Comparison of ENCODE assay signal across 8 cellular contexts in the genomic region with DNA sequence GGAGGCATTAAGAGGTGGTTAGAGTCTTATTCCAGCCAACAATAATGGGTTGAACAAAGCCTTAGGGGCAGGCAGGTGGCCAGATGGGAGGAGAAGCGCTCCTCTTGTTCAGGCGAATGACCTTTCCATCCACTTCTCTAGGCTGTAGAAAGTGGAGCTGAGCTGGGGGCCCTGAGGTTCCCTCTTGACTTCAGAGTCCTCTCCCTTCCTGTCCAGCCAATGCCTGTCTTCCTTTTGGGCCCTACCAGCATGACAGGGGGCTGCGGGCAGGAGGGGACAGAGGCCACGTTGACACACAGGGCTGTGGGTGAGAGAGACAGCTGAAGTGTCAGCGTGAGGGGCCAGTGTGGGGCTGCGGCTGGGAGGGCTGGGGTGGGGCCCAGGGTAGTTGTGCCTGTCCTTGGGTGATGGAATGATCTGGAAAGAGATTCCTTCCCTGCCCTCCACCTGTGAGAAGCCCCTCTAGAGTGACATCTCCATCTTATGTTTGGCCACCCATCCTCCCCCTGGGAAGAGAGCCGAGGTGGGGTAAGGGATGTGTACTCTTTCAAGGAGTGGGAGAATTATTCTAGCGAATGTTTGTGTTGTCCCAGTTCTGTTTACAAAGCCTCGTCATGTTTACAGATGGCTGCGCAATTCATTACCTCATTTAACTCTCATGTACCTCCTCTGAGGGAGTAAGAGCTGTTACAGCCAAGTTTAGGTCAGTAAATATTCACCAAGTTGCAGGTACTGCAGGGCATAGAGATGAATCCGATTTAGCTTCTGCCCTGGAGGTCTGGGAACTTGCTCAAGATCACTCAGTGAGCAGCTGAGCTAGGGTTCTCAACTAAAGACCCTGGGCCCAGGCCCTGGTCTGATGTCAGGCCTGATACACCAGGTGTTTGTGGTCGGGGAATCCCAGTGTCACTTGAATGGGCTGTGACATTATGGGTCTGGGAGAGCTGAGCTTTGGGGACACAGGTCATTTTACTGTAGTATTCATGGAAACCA. TPM values are rescaled to one million over a fixed set of nuclear protein-coding genes. Genes with fewer than 3 reads are reported as not detected.
DNase-seq lines count a peak whose midpoint lies in the region; ATAC-seq, FAIRE-seq and TF ChIP-seq lines count a peak whose summit lies in the region.

No MANE protein-coding gene starts in this region.

- intact Hi-C loops in CD4-positive, alpha-beta T cell (cut with DNase I, micrococcal nuclease) = no loop called here
- intact Hi-C loops in posterior vena cava (cut with DNase I) = loop anchor here in 1 of 2 donors (5.0 kb wide), 1 partner anchor 791 kb away; no protein-coding TSS in a partner anchor

- H3K27ac Mint-ChIP-seq in IgD-negative memory B cell (peak overlapping the region in 2 of 3 donors; percentile 63 to 82), neural crest cell (ENCODE audit: unreplicated experiment) (no peak overlapping the region)
- no peak overlapping the region for H3K27ac Mint-ChIP-seq in CD4-positive, alpha-beta T cell

- ATAC-seq in CD4-positive, alpha-beta T cell (ENCODE audit: poor library complexity) = no peak
- no peak for ATAC-seq in GM18909 (IDR thresholded peaks at IDR 0.05; ENCODE audit: poor library complexity, unreplicated experiment)

- H4K91ac ChIP-seq in H1 (replicated peaks; ENCODE audit: insufficient read length, low read length) = no peak overlapping the region

- peaks cover 42 to 98% of the 10 kb centered on the region in 2 experiments for H3K79me2 ChIP-seq in H1 (ENCODE audit: control insufficient read depth in 1 of 2, insufficient read depth in 2 of 2, low read length in 2 of 2)

- H2BK20ac ChIP-seq in H1 (ENCODE audit: low read length) = no peak overlapping the region

- TF ChIP-seq CTCF in H1 (IDR thresholded peaks at IDR 0.05; ENCODE audit: control extremely low read depth in 1 of 3, insufficient read depth in 1 of 3, low read depth in 1 of 3, low read length in 3 of 3) (no peak), neural crest cell (conservative IDR thresholded peaks at IDR 0.05) (no peak)
- no peak for TF ChIP-seq CTCF in CD4-positive, alpha-beta T cell (IDR thresholded peaks at IDR 0.05)

- H3K9ac ChIP-seq in H1 (replicated peaks in 1 of 4; ENCODE audit: extremely low read depth in 1 of 4, low read depth in 3 of 4, low read length in 3 of 4) = no peak overlapping the region

- no peak for FAIRE-seq in H1 (lab: Jason Lieb, UNC)

- H3K36me3 Mint-ChIP-seq in IgD-negative memory B cell = no peaks in the 10 kb centered on the region
- H3K36me3 Mint-ChIP-seq in neural crest cell (ENCODE audit: low read depth) = no peaks in the 10 kb centered on the region
- no peaks in the 10 kb centered on the region for H3K36me3 Mint-ChIP-seq in CD4-positive, alpha-beta T cell (ENCODE audit: low read depth)

- no peak overlapping the region for H2BK12ac ChIP-seq in H1 (ENCODE audit: low read depth, low read length)

- no peak overlapping the region for H4K5ac ChIP-seq in H1 (ENCODE audit: insufficient read length, low read depth, low read length)

- peaks cover 22% of the 10 kb centered on the region for H3K79me1 ChIP-seq in H1 (ENCODE audit: low read depth, low read length)

- H3K4me1 Mint-ChIP-seq in IgD-negative memory B cell = peaks cover 8 to 19% (median 11%) of the 10 kb centered on the region in 3 donors
- peaks cover 45% of the 10 kb centered on the region for H3K4me1 Mint-ChIP-seq in neural crest cell
- peaks cover 15% of the 10 kb centered on the region for H3K4me1 Mint-ChIP-seq in CD4-positive, alpha-beta T cell (ENCODE audit: low read depth)

- H3K9me3 Mint-ChIP-seq in IgD-negative memory B cell (peaks cover 0 to 2% (median 0%) of the 10 kb centered on the region in 3 donors), neural crest cell (no peaks in the 10 kb centered on the region)
- H3K9me3 Mint-ChIP-seq in CD4-positive, alpha-beta T cell = no peaks in the 10 kb centered on the region

- H3K56ac ChIP-seq in H1 (replicated peaks; ENCODE audit: insufficient read length, low read depth, low read length) = no peak overlapping the region

- H3K14ac ChIP-seq in H1 (ENCODE audit: insufficient read length) = no peak overlapping the region

- peak overlapping the region in 1 of 4 experiments; percentile 94; a peak in 2 of 8 replicates for H3K4me3 ChIP-seq in H1 (ENCODE audit: extremely low read depth in 1 of 4, insufficient read depth in 2 of 4, low read depth in 3 of 4, low read length in 4 of 4)

- peaks cover 13% of the 10 kb centered on the region for H3K23me2 ChIP-seq in H1 (ENCODE audit: low read depth, low read length)

- no peak overlapping the region for H3K23ac ChIP-seq in H1 (ENCODE audit: insufficient read length)

- POLR2A ChIA-PET in H1 (lab: Charles Lee; ENCODE audit: partially characterized antibody) = interaction anchor here (0.6 to 38.1 kb wide), 8 partner anchors 12 to 262 kb away, joined by 3 to 708 read pairs (median 6); partner anchors contain the start of genes MIEN1, PGAP3, PNMT and TCAP
- POLR2A ChIA-PET in CD4-positive, alpha-beta T cell (lab: Charles Lee) = no interaction called here

- H2AK5ac ChIP-seq in H1 (ENCODE audit: low read depth, low read length) = no peak overlapping the region

- peaks cover 3 to 17% (median 9%) of the 10 kb centered on the region in 4 experiments; a peak in 7 of 8 replicates for H3K36me3 ChIP-seq in H1 (ENCODE audit: control insufficient read depth in 2 of 4, insufficient read depth in 4 of 4, low read length in 3 of 4)

- no peak for TF ChIP-seq POLR2A in H1 (IDR thresholded peaks at IDR 0.05; ENCODE audit: control extremely low read depth in 1 of 2, low read depth in 2 of 2, low read length in 2 of 2)

- H2AFZ ChIP-seq in H1 (ENCODE audit: low read length) = no peak overlapping the region

- H3K27me3 ChIP-seq in H1 (replicated peaks in 1 of 4; ENCODE audit: control insufficient read depth in 3 of 4, extremely low read depth in 1 of 4, insufficient read depth in 3 of 4, low read length in 3 of 4) = no peaks in the 10 kb centered on the region
- H3K27me3 ChIP-seq in CD4-positive, alpha-beta T cell (ENCODE audit: control insufficient read depth, insufficient read depth, low read length) = peaks cover 33% of the 10 kb centered on the region

- no peak overlapping the region for H2BK15ac ChIP-seq in H1 (ENCODE audit: low read length)

- H2BK120ac ChIP-seq in H1 (replicated peaks; ENCODE audit: low read depth, low read length) = no peak overlapping the region

- H3K4me3 Mint-ChIP-seq in IgD-negative memory B cell (no peak overlapping the region), neural crest cell (peak overlapping the region; percentile 64)
- H3K4me3 Mint-ChIP-seq in CD4-positive, alpha-beta T cell = no peak overlapping the region

- no peak for TF ChIP-seq EP300 in H1 (IDR thresholded peaks at IDR 0.05; ENCODE audit: borderline replicate concordance in 1 of 2, low read depth in 2 of 2, low read length in 2 of 2)

- peaks cover 30% of the 10 kb centered on the region for H3K27me3 Mint-ChIP-seq in IgD-negative memory B cell
- H3K27me3 Mint-ChIP-seq in neural crest cell (ENCODE audit: low read depth) = no peaks in the 10 kb centered on the region
- H3K27me3 Mint-ChIP-seq in CD4-positive, alpha-beta T cell = peaks cover 29% of the 10 kb centered on the region

- no peak for TF ChIP-seq RAD21 in H1 (IDR thresholded peaks at IDR 0.05 in 1 of 2, conservative IDR thresholded peaks at IDR 0.05 in 1 of 2; ENCODE audit: low read depth in 2 of 2, low read length in 2 of 2)

- H3K9me3 ChIP-seq in H1 (ENCODE audit: insufficient read depth in 2 of 2, low read depth in 1 of 2, low read length in 1 of 2) = no peaks in the 10 kb centered on the region
- H3K9me3 ChIP-seq in CD4-positive, alpha-beta T cell (ENCODE audit: control insufficient read depth, low read length) = no peaks in the 10 kb centered on the region

- peak overlapping the region; percentile 75; the same call in 1 of the 2 replicates for H2BK5ac ChIP-seq in H1 (ENCODE audit: low read depth, low read length)

- peaks cover 12 to 43% (median 27%) of the 10 kb centered on the region in 4 experiments for H3K4me1 ChIP-seq in H1 (replicated peaks in 1 of 4; ENCODE audit: control insufficient read depth in 3 of 4, insufficient read depth in 4 of 4, low read length in 3 of 4)

- WGBS in H1 (ENCODE audit: extremely low coverage in 1 of 2, insufficient coverage in 1 of 2, insufficient read length in 1 of 2, insufficient replicate concordance in 2 of 2, low coverage in 1 of 2, low lambda C conversion rate in 2 of 2, missing lambda C conversion rate in 1 of 2), 2 experiments = 85% methylated on average over 12 of the region's 12 CpGs; no CpG with 5 or more reads in 1 of the 2 experiments

- no peak overlapping the region for H4K8ac ChIP-seq in H1 (ENCODE audit: extremely low read depth, insufficient read depth, low read length)

- CTCF ChIA-PET in H1 (lab: Charles Lee; ENCODE audit: partially characterized antibody) = interaction anchor here (0.6 to 52.4 kb wide), 11 partner anchors 7 to 69 kb away, joined by 3 to 1885 read pairs (median 5); partner anchors contain the start of genes MIEN1, PPP1R1B and STARD3
- CTCF ChIA-PET in CD4-positive, alpha-beta T cell (lab: Charles Lee) = no interaction called here

- no peak overlapping the region for H3K4ac ChIP-seq in H1 (replicated peaks; ENCODE audit: insufficient read length, low read depth, low read length)

- no peak overlapping the region for H3K18ac ChIP-seq in H1 (ENCODE audit: extremely low read depth, low read length)

- no peak overlapping the region for H3K27ac ChIP-seq in H1 (ENCODE audit: low read depth, low read length)
- no peak overlapping the region for H3K27ac ChIP-seq in CD4-positive, alpha-beta T cell (ENCODE audit: low read depth, low read length)

- H4K20me1 ChIP-seq in H1 (replicated peaks in 1 of 2; ENCODE audit: control insufficient read depth in 1 of 2, insufficient read depth in 2 of 2, low read length in 2 of 2) = peaks cover 21 to 26% of the 10 kb centered on the region in 2 experiments

- DNase-seq in COLO668 (lab: John Stamatoyannopoulos, UW; ENCODE audit: unreplicated experiment) (peak; percentile 62), H1 (ENCODE audit: low read depth in 1 of 2, low spot score in 2 of 2) (no peak), neural crest cell (ENCODE audit: low read depth, low spot score) (no peak), posterior vena cava (ENCODE audit: low spot score) (no peak), NCI-H1694 treated with DMSO at 0.1 percent for 48 hours (lab: John Stamatoyannopoulos, UW) (no peak)
- DNase-seq in CD4-positive, alpha-beta T cell = no peak

- peak overlapping the region; percentile 88 to 94 for H3K4me2 ChIP-seq in H1 (ENCODE audit: insufficient read depth in 1 of 2, low read depth in 2 of 2, low read length in 2 of 2)

RNA-seq across cellular contexts. Expression of gene ERBB2, which starts 3.3 kb away (rescaled TPM):
- 0.79 TPM for polyA plus RNA-seq in IgD-negative memory B cell
- 394 and 403 TPM in 2 replicates for total RNA-seq in H1 (2021; fragmentation: NEBNext Ultra II Directional; extraction: Animal tissue kit (Norgen Biotek cat#: 25700))
- 183 and 278 TPM in 2 replicates for polyA plus RNA-seq in H1 (2011; rRNA removed)
- polyA plus RNA-seq in H1 (2011; cell fraction: cytosol; rRNA removed) = 174 TPM
- polyA plus RNA-seq in H1 (2011; cell fraction: nucleus; rRNA removed) = 329 TPM
- polyA plus RNA-seq in H1 (2012, experiment 1 of 2) = 181 to 248 TPM (median 223 TPM) in 4 replicates
- 260 TPM for polyA plus RNA-seq in H1 (2012, experiment 2 of 2)
- polyA plus RNA-seq in H1 (2013, experiment 1 of 2) = 199 TPM
- 211 TPM for polyA plus RNA-seq in H1 (2013, experiment 2 of 2)
- polyA minus RNA-seq in H1 (2011; rRNA and poly(A)+ RNA removed) = 255 and 261 TPM in 2 replicates
- 264 TPM for polyA minus RNA-seq in H1 (2011; cell fraction: cytosol; rRNA and poly(A)+ RNA removed)
- 204 TPM for polyA minus RNA-seq in H1 (2011; cell fraction: nucleus; rRNA and poly(A)+ RNA removed)
- 78.4 and 82.9 TPM in 2 replicates for total RNA-seq in neural crest cell
- 1 to 10 TPM; 2.4 to 4.6 TPM for total RNA-seq in CD4-positive, alpha-beta T cell
- total RNA-seq in posterior vena cava = 10 to 100 TPM; 33.0 to 42.8 TPM

RNA-seq across cellular contexts. Expression of gene PGAP3, which starts 15.3 kb away (rescaled TPM):
- polyA plus RNA-seq in IgD-negative memory B cell (15.6 TPM), H1 (2011; rRNA removed) (30.7 and 32.2 TPM in 2 replicates)
- 18.5 and 21.0 TPM in 2 replicates for total RNA-seq in H1 (2021; fragmentation: NEBNext Ultra II Directional; extraction: Animal tissue kit (Norgen Biotek cat#: 25700))
- 26.7 TPM for polyA plus RNA-seq in H1 (2011; cell fraction: cytosol; rRNA removed)
- polyA plus RNA-seq in H1 (2011; cell fraction: nucleus; rRNA removed) = 97.3 TPM
- polyA plus RNA-seq in H1 (2012, experiment 1 of 2) = 16.4 to 26.1 TPM (median 23.6 TPM) in 4 replicates
- polyA plus RNA-seq in H1 (2012, experiment 2 of 2) = 17.3 TPM
- 16.2 TPM for polyA plus RNA-seq in H1 (2013, experiment 1 of 2)
- polyA plus RNA-seq in H1 (2013, experiment 2 of 2) = 14.6 TPM
- polyA minus RNA-seq in H1 (2011; rRNA and poly(A)+ RNA removed) = 28.0 and 33.0 TPM in 2 replicates
- polyA minus RNA-seq in H1 (2011; cell fraction: cytosol; rRNA and poly(A)+ RNA removed) = 11.7 TPM
- 13.7 TPM for polyA minus RNA-seq in H1 (2011; cell fraction: nucleus; rRNA and poly(A)+ RNA removed)
- total RNA-seq in neural crest cell (18.2 and 21.7 TPM in 2 replicates), posterior vena cava (10 to 100 TPM; 12.0 to 12.3 TPM)
- total RNA-seq in CD4-positive, alpha-beta T cell = 10 to 100 TPM; 26.1 to 30.7 TPM

RNA-seq across cellular contexts. Expression of gene MIEN1, which starts 27.1 kb away (rescaled TPM):
- polyA plus RNA-seq in IgD-negative memory B cell = 113 TPM
- total RNA-seq in H1 (2021; fragmentation: NEBNext Ultra II Directional; extraction: Animal tissue kit (Norgen Biotek cat#: 25700)) = 29.6 and 30.0 TPM in 2 replicates
- 54.9 and 57.9 TPM in 2 replicates for polyA plus RNA-seq in H1 (2011; rRNA removed)
- polyA plus RNA-seq in H1 (2011; cell fraction: cytosol; rRNA removed) = 54.6 TPM
- polyA plus RNA-seq in H1 (2011; cell fraction: nucleus; rRNA removed) = 42.7 TPM
- polyA plus RNA-seq in H1 (2012, experiment 1 of 2) = 37.9 to 58.0 TPM (median 50.9 TPM) in 4 replicates
- polyA plus RNA-seq in H1 (2012, experiment 2 of 2) = 59.0 TPM
- polyA plus RNA-seq in H1 (2013, experiment 1 of 2) = 49.1 TPM
- 49.1 TPM for polyA plus RNA-seq in H1 (2013, experiment 2 of 2)
- 20.0 and 21.9 TPM in 2 replicates for polyA minus RNA-seq in H1 (2011; rRNA and poly(A)+ RNA removed)
- polyA minus RNA-seq in H1 (2011; cell fraction: cytosol; rRNA and poly(A)+ RNA removed) = 19.7 TPM
- polyA minus RNA-seq in H1 (2011; cell fraction: nucleus; rRNA and poly(A)+ RNA removed) = 24.2 TPM
- total RNA-seq in neural crest cell = 35.6 and 36.8 TPM in 2 replicates
- 10 to 100 TPM; 31.5 to 32.3 TPM for total RNA-seq in CD4-positive, alpha-beta T cell
- total RNA-seq in posterior vena cava = 10 to 100 TPM; 27.4 to 33.6 TPM

RNA-seq across cellular contexts. Expression of gene GRB7, which starts 34.5 kb away (rescaled TPM):
- not detected for polyA plus RNA-seq in IgD-negative memory B cell
- total RNA-seq in H1 (2021; fragmentation: NEBNext Ultra II Directional; extraction: Animal tissue kit (Norgen Biotek cat#: 25700)) = 30.9 and 32.2 TPM in 2 replicates
- polyA plus RNA-seq in H1 (2011; rRNA removed) = 41.5 and 61.7 TPM in 2 replicates
- polyA plus RNA-seq in H1 (2011; cell fraction: cytosol; rRNA removed) = 33.0 TPM
- polyA plus RNA-seq in H1 (2011; cell fraction: nucleus; rRNA removed) = 110 TPM
- polyA plus RNA-seq in H1 (2012, experiment 1 of 2) = 31.1 to 38.6 TPM (median 35.7 TPM) in 4 replicates
- 33.5 TPM for polyA plus RNA-seq in H1 (2012, experiment 2 of 2)
- polyA plus RNA-seq in H1 (2013, experiment 1 of 2) = 26.5 TPM
- 24.6 TPM for polyA plus RNA-seq in H1 (2013, experiment 2 of 2)
- 25.6 and 31.4 TPM in 2 replicates for polyA minus RNA-seq in H1 (2011; rRNA and poly(A)+ RNA removed)
- 25.5 TPM for polyA minus RNA-seq in H1 (2011; cell fraction: cytosol; rRNA and poly(A)+ RNA removed)
- polyA minus RNA-seq in H1 (2011; cell fraction: nucleus; rRNA and poly(A)+ RNA removed) = 36.4 TPM
- not detected in 2 replicates for total RNA-seq in neural crest cell
- total RNA-seq in CD4-positive, alpha-beta T cell = not detected
- total RNA-seq in posterior vena cava = not detected

RNA-seq across cellular contexts. Expression of gene PNMT, which starts 34.9 kb away (rescaled TPM):
- polyA plus RNA-seq in IgD-negative memory B cell (not detected), H1 (2011; rRNA removed) (10.5 and 10.9 TPM in 2 replicates)
- total RNA-seq in H1 (2021; fragmentation: NEBNext Ultra II Directional; extraction: Animal tissue kit (Norgen Biotek cat#: 25700)) = 4.4 and 5.6 TPM in 2 replicates
- polyA plus RNA-seq in H1 (2011; cell fraction: cytosol; rRNA removed) = 8.1 TPM
- polyA plus RNA-seq in H1 (2011; cell fraction: nucleus; rRNA removed) = 10.0 TPM
- 4.3 to 8.6 TPM (median 7.6 TPM) in 4 replicates for polyA plus RNA-seq in H1 (2012, experiment 1 of 2)
- 5.6 TPM for polyA plus RNA-seq in H1 (2012, experiment 2 of 2)
- polyA plus RNA-seq in H1 (2013, experiment 1 of 2) = 3.4 TPM
- polyA plus RNA-seq in H1 (2013, experiment 2 of 2) = 3.4 TPM
- 0.95 and 1.4 TPM in 2 replicates for polyA minus RNA-seq in H1 (2011; rRNA and poly(A)+ RNA removed)
- 4.9 TPM for polyA minus RNA-seq in H1 (2011; cell fraction: cytosol; rRNA and poly(A)+ RNA removed)
- 1.7 TPM for polyA minus RNA-seq in H1 (2011; cell fraction: nucleus; rRNA and poly(A)+ RNA removed)
- total RNA-seq in neural crest cell (0.84 and 0.86 TPM in 2 replicates), posterior vena cava (1 to 10 TPM in 1 of 2 donors, under 1 TPM in 1; 0.62 to 3.1 TPM)
- total RNA-seq in CD4-positive, alpha-beta T cell = under 1 TPM in 1 of 2 experiments, not detected in 1; 0.47 TPM

Comparison
In these comparisons a context has a peak if more than half of its experiments do, and no peak if none do; other contexts are left out.
1. H3K27ac Mint-ChIP-seq: peak in IgD-negative memory B cell (2 of 3); none in neural crest cell (single experiment) and CD4-positive, alpha-beta T cell (single experiment).
2. RNA of gene ERBB2, which starts 3.3 kb away (total RNA-seq): 394 to 403 TPM in H1, 78.4 to 82.9 TPM in neural crest cell and 33.0 to 42.8 TPM in posterior vena cava; 2.4 to 4.6 TPM in CD4-positive, alpha-beta T cell; every median in the first group is over 4 times any median in the second.